1 cellular context compared by ENCODE assay signal in genomic region chr19:4694211-4694987, GRCh38.
TF ChIP-seq lines count a peak whose summit lies in the region.

No MANE protein-coding gene starts in this region.

TF ChIP-seq in HepG2, 621 proteins besides CTCF, POLR2A, EP300 and RAD21:
- no peak for TF ChIP-seq TOE1 (CRISPR knock-in tag; IDR thresholded peaks at IDR 0.05)
- no peak for TF ChIP-seq ZNF639 (CRISPR knock-in tag; conservative IDR thresholded peaks at IDR 0.05)
- TF ChIP-seq, protein P1, sequence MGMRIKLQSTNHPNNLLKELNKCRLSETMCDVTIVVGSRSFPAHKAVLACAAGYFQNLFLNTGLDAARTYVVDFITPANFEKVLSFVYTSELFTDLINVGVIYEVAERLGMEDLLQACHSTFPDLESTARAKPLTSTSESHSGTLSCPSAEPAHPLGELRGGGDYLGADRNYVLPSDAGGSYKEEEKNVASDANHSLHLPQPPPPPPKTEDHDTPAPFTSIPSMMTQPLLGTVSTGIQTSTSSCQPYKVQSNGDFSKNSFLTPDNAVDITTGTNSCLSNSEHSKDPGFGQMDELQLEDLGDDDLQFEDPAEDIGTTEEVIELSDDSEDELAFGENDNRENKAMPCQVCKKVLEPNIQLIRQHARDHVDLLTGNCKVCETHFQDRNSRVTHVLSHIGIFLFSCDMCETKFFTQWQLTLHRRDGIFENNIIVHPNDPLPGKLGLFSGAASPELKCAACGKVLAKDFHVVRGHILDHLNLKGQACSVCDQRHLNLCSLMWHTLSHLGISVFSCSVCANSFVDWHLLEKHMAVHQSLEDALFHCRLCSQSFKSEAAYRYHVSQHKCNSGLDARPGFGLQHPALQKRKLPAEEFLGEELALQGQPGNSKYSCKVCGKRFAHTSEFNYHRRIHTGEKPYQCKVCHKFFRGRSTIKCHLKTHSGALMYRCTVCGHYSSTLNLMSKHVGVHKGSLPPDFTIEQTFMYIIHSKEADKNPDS (CRISPR knock-in tag; IDR thresholded peaks at IDR 0.05) = no peak
- 0 out of 2 replicates have a peak, but pooled peaks have one; percentile 44 for TF ChIP-seq ZNF121 (CRISPR knock-in tag; IDR thresholded peaks at IDR 0.05)
- TF ChIP-seq IRF2 (CRISPR knock-in tag; IDR thresholded peaks at IDR 0.05) = no peak
- TF ChIP-seq, protein P2, sequence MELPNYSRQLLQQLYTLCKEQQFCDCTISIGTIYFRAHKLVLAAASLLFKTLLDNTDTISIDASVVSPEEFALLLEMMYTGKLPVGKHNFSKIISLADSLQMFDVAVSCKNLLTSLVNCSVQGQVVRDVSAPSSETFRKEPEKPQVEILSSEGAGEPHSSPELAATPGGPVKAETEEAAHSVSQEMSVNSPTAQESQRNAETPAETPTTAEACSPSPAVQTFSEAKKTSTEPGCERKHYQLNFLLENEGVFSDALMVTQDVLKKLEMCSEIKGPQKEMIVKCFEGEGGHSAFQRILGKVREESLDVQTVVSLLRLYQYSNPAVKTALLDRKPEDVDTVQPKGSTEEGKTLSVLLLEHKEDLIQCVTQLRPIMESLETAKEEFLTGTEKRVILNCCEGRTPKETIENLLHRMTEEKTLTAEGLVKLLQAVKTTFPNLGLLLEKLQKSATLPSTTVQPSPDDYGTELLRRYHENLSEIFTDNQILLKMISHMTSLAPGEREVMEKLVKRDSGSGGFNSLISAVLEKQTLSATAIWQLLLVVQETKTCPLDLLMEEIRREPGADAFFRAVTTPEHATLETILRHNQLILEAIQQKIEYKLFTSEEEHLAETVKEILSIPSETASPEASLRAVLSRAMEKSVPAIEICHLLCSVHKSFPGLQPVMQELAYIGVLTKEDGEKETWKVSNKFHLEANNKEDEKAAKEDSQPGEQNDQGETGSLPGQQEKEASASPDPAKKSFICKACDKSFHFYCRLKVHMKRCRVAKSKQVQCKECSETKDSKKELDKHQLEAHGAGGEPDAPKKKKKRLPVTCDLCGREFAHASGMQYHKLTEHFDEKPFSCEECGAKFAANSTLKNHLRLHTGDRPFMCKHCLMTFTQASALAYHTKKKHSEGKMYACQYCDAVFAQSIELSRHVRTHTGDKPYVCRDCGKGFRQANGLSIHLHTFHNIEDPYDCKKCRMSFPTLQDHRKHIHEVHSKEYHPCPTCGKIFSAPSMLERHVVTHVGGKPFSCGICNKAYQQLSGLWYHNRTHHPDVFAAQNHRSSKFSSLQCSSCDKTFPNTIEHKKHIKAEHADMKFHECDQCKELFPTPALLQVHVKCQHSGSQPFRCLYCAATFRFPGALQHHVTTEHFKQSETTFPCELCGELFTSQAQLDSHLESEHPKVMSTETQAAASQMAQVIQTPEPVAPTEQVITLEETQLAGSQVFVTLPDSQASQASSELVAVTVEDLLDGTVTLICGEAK (IDR thresholded peaks at IDR 0.05) = no peak
- TF ChIP-seq, protein P2 (CRISPR knock-in tag; IDR thresholded peaks at IDR 0.05) = peak; percentile 96
